In the genomic region with DNA sequence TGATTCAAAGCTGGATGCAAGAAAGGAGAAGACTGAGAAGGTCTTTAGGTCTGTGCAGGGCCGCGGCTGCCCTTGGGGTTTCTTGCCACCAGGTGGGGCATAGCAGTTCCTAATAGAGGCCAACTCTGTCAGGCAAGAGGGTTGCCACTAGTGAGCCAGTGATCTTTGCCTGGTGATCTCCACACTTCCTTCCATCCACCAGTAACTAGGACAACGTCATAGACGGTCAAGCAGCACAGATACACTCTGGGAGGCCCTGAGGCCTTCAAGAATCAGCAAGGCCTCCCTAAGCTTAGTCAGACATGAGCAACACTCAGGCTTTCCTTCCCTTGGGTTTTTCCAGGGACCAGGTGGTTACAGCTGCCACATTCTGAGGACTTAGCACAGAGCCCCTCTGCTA, we compare ENCODE assay signal across 8 cellular contexts. TPM values are rescaled to one million over a fixed set of nuclear protein-coding genes. Genes with fewer than 3 reads are reported as not detected.
DNase-seq lines count a peak whose midpoint lies in the region; ATAC-seq and TF ChIP-seq lines count a peak whose summit lies in the region.

No MANE protein-coding gene starts in this region.

- H3K36me3 Mint-ChIP-seq in activated naive CD4-positive, alpha-beta T cell treated with anti-CD3 and anti-CD28 coated beads, Interleukin-2, amount 50 U/mL, for 72 hours = no peaks in the 10 kb centered on the region

- DNase-seq in T follicular helper cell (ENCODE audit: low read depth) (peak; percentile 37), mucosa of descending colon (peak in 2 of 3 donors; percentile 73), upper lobe of right lung (no peak), NCI-H510A treated with DMSO at 0.1 percent for 48 hours (lab: John Stamatoyannopoulos, UW) (no peak), HK-2 (ENCODE audit: unreplicated experiment) (no peak)
- peak; percentile 54 to 55 for DNase-seq in activated naive CD4-positive, alpha-beta T cell treated with anti-CD3 and anti-CD28 coated beads, Interleukin-2, amount 50 U/mL, for 72 hours (ENCODE audit: low spot score in 2 of 2)

- intact Hi-C loops in mucosa of descending colon (cut with DNase I, micrococcal nuclease) = no loop called here
- intact Hi-C loops in upper lobe of right lung (cut with DNase I) = no loop called here

- H3K27ac ChIP-seq in HEK293 (ENCODE audit: extremely low read depth, low read depth, low read length) = no peak overlapping the region
- no peak overlapping the region for H3K27ac ChIP-seq in upper lobe of right lung

- no peaks in the 10 kb centered on the region for H3K9me3 Mint-ChIP-seq in activated naive CD4-positive, alpha-beta T cell treated with anti-CD3 and anti-CD28 coated beads, Interleukin-2, amount 50 U/mL, for 72 hours

- ATAC-seq in activated naive CD4-positive, alpha-beta T cell treated with anti-CD3 and anti-CD28 coated beads, Interleukin-2, amount 50 U/mL, for 72 hours = peak; percentile 70 to 91
- ATAC-seq in mucosa of descending colon (peak; percentile 74), upper lobe of right lung (peak; percentile 28), GM21381 (IDR thresholded peaks at IDR 0.05; ENCODE audit: unreplicated experiment) (no peak)

- no peak overlapping the region for H3K4me3 ChIP-seq in HEK293 (ENCODE audit: low read depth, low read length)
- H3K4me3 ChIP-seq in mucosa of descending colon = no peak overlapping the region
- no peak overlapping the region for H3K4me3 ChIP-seq in upper lobe of right lung

- POLR2A ChIA-PET in HEK293 (lab: Yijun Ruan, JAX) = interaction anchor here (1.4 kb wide), 1 partner anchor 13 kb away, joined by 3 read pairs; no protein-coding TSS in a partner anchor

- CTCF ChIA-PET in HEK293 (lab: Yijun Ruan, JAX) = interaction anchor here (0.7 to 1.6 kb wide), 6 partner anchors 13 to 222 kb away, joined by 3 to 6 read pairs (median 4); no protein-coding TSS in a partner anchor

- H3K9me3 ChIP-seq in HEK293 (ENCODE audit: control insufficient read depth, insufficient read depth, low read depth, low read length) = no peaks in the 10 kb centered on the region
- H3K9me3 ChIP-seq in mucosa of descending colon = no peaks in the 10 kb centered on the region
- no peaks in the 10 kb centered on the region for H3K9me3 ChIP-seq in upper lobe of right lung

- no peaks in the 10 kb centered on the region for H3K36me3 ChIP-seq in HEK293 (ENCODE audit: control insufficient read depth in 2 of 2, insufficient read depth in 1 of 2, low read length in 2 of 2)
- no peaks in the 10 kb centered on the region for H3K36me3 ChIP-seq in mucosa of descending colon (ENCODE audit: low read depth)
- H3K36me3 ChIP-seq in upper lobe of right lung = no peaks in the 10 kb centered on the region

- TF ChIP-seq CTCF in HEK293 (tag by site-specific recombination; IDR thresholded peaks at IDR 0.05) (peak; percentile 49; the same call in 1 of the 2 replicates), mucosa of descending colon (IDR thresholded peaks at IDR 0.05) (peak; percentile 22), upper lobe of right lung (IDR thresholded peaks at IDR 0.05) (peak; percentile 38)

- peaks cover 5% of the 10 kb centered on the region; the same call in 1 of the 2 replicates for H3K4me1 ChIP-seq in HEK293 (ENCODE audit: control insufficient read depth, insufficient read depth, low read length)
- peaks cover 2% of the 10 kb centered on the region for H3K4me1 ChIP-seq in mucosa of descending colon (ENCODE audit: low read depth)
- H3K4me1 ChIP-seq in upper lobe of right lung = peaks cover 12% of the 10 kb centered on the region

- H3K27ac Mint-ChIP-seq in activated naive CD4-positive, alpha-beta T cell treated with anti-CD3 and anti-CD28 coated beads, Interleukin-2, amount 50 U/mL, for 72 hours = peak overlapping the region; percentile 0 to 70

- H3K27me3 ChIP-seq in upper lobe of right lung = no peaks in the 10 kb centered on the region

TF ChIP-seq in HEK293, 187 proteins besides CTCF, POLR2A, EP300 and RAD21:
- TF ChIP-seq ZNF23 (tag by site-specific recombination; IDR thresholded peaks at IDR 0.05; ENCODE audit: borderline replicate concordance) (no peak), ZNF626 (tag by site-specific recombination; IDR thresholded peaks at IDR 0.05) (no peak), ZNF426 (tag by site-specific recombination; IDR thresholded peaks at IDR 0.05) (no peak), ZNF248 (tag by site-specific recombination; IDR thresholded peaks at IDR 0.05) (no peak), SP7 (tag by site-specific recombination; IDR thresholded peaks at IDR 0.05) (no peak), ZNF37A (tag by site-specific recombination; IDR thresholded peaks at IDR 0.05) (no peak), ZNF214 (tag by site-specific recombination; IDR thresholded peaks at IDR 0.05; ENCODE audit: borderline replicate concordance) (no peak), ZSCAN16 (tag by site-specific recombination; IDR thresholded peaks at IDR 0.05) (no peak), HOXD13 (CRISPR knock-in tag; IDR thresholded peaks at IDR 0.05; ENCODE audit: borderline replicate concordance) (no peak), ZNF768 (tag by site-specific recombination; IDR thresholded peaks at IDR 0.05) (no peak)
- TF ChIP-seq, protein P1, sequence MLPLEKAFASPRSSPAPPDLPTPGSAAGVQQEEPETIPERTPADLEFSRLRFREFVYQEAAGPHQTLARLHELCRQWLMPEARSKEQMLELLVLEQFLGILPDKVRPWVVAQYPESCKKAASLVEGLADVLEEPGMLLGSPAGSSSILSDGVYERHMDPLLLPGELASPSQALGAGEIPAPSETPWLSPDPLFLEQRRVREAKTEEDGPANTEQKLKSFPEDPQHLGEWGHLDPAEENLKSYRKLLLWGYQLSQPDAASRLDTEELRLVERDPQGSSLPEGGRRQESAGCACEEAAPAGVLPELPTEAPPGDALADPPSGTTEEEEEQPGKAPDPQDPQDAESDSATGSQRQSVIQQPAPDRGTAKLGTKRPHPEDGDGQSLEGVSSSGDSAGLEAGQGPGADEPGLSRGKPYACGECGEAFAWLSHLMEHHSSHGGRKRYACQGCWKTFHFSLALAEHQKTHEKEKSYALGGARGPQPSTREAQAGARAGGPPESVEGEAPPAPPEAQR (tag by site-specific recombination; IDR thresholded peaks at IDR 0.05) = no peak
- TF ChIP-seq, protein P2, sequence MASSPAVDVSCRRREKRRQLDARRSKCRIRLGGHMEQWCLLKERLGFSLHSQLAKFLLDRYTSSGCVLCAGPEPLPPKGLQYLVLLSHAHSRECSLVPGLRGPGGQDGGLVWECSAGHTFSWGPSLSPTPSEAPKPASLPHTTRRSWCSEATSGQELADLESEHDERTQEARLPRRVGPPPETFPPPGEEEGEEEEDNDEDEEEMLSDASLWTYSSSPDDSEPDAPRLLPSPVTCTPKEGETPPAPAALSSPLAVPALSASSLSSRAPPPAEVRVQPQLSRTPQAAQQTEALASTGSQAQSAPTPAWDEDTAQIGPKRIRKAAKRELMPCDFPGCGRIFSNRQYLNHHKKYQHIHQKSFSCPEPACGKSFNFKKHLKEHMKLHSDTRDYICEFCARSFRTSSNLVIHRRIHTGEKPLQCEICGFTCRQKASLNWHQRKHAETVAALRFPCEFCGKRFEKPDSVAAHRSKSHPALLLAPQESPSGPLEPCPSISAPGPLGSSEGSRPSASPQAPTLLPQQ (tag by site-specific recombination; IDR thresholded peaks at IDR 0.05) = no peak
- TF ChIP-seq, protein P3, sequence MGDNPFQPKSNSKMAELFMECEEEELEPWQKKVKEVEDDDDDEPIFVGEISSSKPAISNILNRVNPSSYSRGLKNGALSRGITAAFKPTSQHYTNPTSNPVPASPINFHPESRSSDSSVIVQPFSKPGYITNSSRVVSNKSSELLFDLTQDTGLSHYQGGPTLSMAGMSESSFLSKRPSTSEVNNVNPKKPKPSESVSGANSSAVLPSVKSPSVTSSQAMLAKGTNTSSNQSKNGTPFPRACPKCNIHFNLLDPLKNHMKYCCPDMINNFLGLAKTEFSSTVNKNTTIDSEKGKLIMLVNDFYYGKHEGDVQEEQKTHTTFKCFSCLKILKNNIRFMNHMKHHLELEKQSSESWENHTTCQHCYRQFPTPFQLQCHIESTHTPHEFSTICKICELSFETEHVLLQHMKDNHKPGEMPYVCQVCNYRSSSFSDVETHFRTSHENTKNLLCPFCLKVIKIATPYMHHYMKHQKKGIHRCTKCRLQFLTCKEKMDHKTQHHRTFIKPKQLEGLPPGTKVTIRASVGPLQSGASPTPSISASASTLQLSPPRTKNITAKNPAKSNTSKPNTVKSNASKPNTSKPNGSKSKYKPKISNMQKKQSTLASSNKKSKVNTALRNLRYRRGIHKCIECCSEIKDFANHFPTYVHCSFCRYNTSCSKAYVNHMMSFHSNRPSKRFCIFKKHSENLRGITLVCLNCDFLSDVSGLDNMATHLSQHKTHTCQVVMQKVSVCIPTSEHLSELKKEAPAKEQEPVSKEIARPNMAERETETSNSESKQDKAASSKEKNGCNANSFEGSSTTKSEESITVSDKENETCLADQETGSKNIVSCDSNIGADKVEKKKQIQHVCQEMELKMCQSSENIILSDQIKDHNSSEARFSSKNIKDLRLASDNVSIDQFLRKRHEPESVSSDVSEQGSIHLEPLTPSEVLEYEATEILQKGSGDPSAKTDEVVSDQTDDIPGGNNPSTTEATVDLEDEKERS (tag by site-specific recombination; IDR thresholded peaks at IDR 0.05) = no peak
- TF ChIP-seq, protein P4, sequence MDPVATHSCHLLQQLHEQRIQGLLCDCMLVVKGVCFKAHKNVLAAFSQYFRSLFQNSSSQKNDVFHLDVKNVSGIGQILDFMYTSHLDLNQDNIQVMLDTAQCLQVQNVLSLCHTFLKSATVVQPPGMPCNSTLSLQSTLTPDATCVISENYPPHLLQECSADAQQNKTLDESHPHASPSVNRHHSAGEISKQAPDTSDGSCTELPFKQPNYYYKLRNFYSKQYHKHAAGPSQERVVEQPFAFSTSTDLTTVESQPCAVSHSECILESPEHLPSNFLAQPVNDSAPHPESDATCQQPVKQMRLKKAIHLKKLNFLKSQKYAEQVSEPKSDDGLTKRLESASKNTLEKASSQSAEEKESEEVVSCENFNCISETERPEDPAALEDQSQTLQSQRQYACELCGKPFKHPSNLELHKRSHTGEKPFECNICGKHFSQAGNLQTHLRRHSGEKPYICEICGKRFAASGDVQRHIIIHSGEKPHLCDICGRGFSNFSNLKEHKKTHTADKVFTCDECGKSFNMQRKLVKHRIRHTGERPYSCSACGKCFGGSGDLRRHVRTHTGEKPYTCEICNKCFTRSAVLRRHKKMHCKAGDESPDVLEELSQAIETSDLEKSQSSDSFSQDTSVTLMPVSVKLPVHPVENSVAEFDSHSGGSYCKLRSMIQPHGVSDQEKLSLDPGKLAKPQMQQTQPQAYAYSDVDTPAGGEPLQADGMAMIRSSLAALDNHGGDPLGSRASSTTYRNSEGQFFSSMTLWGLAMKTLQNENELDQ (tag by site-specific recombination; IDR thresholded peaks at IDR 0.05; ENCODE audit: low read depth) = no peak

RNA-seq across cellular contexts. Expression of a gene that starts 32.9 kb away (rescaled TPM):
- total RNA-seq in activated naive CD4-positive, alpha-beta T cell treated with anti-CD3 and anti-CD28 coated beads, Interleukin-2, amount 50 U/mL, for 72 hours = 10 to 100 TPM; 12.2 to 56.1 TPM
- total RNA-seq in mucosa of descending colon = 100 to 1,000 TPM in 1 of 3 donors, 10 to 100 TPM in 2; 20.2 to 372 (median 31.0) TPM
- total RNA-seq in upper lobe of right lung = 93.8 TPM

Comparison
In these comparisons a context has a peak if more than half of its experiments do, and no peak if none do; other contexts are left out.
1. DNase-seq: peak in T follicular helper cell (single experiment), activated naive CD4-positive, alpha-beta T cell treated with anti-CD3 and anti-CD28 coated beads, Interleukin-2, amount 50 U/mL, for 72 hours (2 of 2) and mucosa of descending colon (2 of 3); none in upper lobe of right lung (single experiment), NCI-H510A treated with DMSO at 0.1 percent for 48 hours (single experiment) and HK-2 (single experiment).
2. Peak in every context shown above with its lines, with median percentiles within 50 percentile points of each other: CTCF ChIP-seq.